ENCODE assay signal across 8 cellular contexts in the genomic region with DNA sequence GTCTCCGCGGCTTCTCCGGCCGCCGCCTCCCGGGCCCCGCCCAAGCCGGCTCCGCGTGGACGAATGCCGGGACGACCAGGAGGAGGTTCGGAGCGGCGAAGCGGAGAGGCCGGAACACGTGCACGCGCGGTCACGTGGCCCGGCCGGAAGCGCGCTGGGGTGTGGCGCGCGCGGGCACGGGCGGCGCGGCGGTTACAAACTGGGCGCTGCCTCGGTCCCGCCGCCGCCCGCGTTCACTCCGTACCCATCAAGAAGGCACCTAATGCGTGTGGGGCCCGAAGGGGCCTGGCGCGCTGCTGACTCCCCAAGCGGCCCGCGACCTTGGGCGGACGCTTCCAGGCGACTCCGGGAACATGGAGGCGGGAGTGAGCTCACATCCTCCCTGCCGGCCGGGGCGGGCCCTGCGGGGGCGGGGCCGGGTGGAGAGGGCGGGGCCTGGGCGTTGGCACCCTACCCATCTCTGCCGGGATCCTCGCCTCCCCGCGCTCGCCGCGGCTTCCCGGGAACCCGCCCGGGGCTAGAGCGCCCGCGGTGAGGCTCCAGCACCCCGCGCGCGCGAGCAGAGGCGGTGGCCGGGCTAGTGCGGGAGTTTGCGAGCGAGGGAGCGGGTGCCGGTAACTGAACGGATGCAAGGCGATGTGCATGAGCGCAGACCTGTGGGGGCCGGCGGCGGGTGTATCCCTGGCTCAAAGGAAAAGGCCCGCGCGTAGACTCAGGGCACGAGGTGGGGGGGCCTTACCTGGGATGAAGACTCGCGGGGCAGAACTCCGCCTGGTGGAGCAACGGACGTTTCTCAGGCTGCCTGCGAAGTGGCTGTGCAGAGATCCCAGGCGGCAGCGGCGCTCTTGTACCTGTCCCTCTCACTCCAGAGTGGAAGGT. TPM values are rescaled to one million over a fixed set of nuclear protein-coding genes. Genes with fewer than 3 reads are reported as not detected.
A peak's percentile ranks its signal among the peaks of the same experiment; 100 is the strongest.
DNase-seq lines count a peak whose midpoint lies in the region; ATAC-seq and TF ChIP-seq lines count a peak whose summit lies in the region.

A gene (minus strand): TSS at position 367 of the 879 bp plus-strand sequence. CDS start 424 bp downstream, outside the sequence.

- H3K27ac Mint-ChIP-seq in CD8-positive, alpha-beta T cell = peak within 1 kb of the TSS; percentile 93
- peak within 1 kb of the TSS; percentile 91 for H3K27ac Mint-ChIP-seq in activated CD8-positive, alpha-beta T cell treated with anti-CD3 and anti-CD28 coated beads, Interleukin-2, amount 10 ng/mL, durations not matched to agents 7 days and 5 days
- H3K27ac Mint-ChIP-seq in memory B cell = peak within 1 kb of the TSS; percentile 92

- H3K9me3 ChIP-seq in CD8-positive, alpha-beta T cell (ENCODE audit: low read length) = no peaks in the 10 kb centered on the region

- H3K27ac ChIP-seq in CD8-positive, alpha-beta T cell (ENCODE audit: low read depth, low read length) = peak within 1 kb of the TSS; percentile 95

- POLR2A ChIA-PET in CD8-positive, alpha-beta T cell (lab: Charles Lee) = interaction anchor here (0.6 to 2.7 kb wide), 5 partner anchors 9 to 57 kb away, joined by 3 to 18 read pairs (median 4); a partner anchor contains a TSS
- POLR2A ChIA-PET in activated CD8-positive, alpha-beta T cell treated with anti-CD3 and anti-CD28 coated beads, Interleukin-2, amount 10 ng/mL, durations not matched to agents 7 days and 5 days (lab: Charles Lee) = interaction anchor here (1.0 to 1.9 kb wide), 6 partner anchors 9 to 47 kb away, joined by 3 to 20 read pairs (median 5); no protein-coding TSS in a partner anchor

- no peaks in the 10 kb centered on the region for H3K27me3 ChIP-seq in CD8-positive, alpha-beta T cell (ENCODE audit: insufficient read depth, low read length)

- H3K9me3 Mint-ChIP-seq in CD8-positive, alpha-beta T cell = peaks cover 9% of the 10 kb centered on the region
- no peaks in the 10 kb centered on the region for H3K9me3 Mint-ChIP-seq in activated CD8-positive, alpha-beta T cell treated with anti-CD3 and anti-CD28 coated beads, Interleukin-2, amount 10 ng/mL, durations not matched to agents 7 days and 5 days (ENCODE audit: insufficient read depth)
- no peaks in the 10 kb centered on the region for H3K9me3 Mint-ChIP-seq in memory B cell

- peak within 1 kb of the TSS; percentile 87 for H3K4me3 Mint-ChIP-seq in CD8-positive, alpha-beta T cell
- peak within 1 kb of the TSS; percentile 83 for H3K4me3 Mint-ChIP-seq in activated CD8-positive, alpha-beta T cell treated with anti-CD3 and anti-CD28 coated beads, Interleukin-2, amount 10 ng/mL, durations not matched to agents 7 days and 5 days
- peak within 1 kb of the TSS; percentile 84 for H3K4me3 Mint-ChIP-seq in memory B cell

- peaks cover 60% of the 10 kb centered on the region for H3K4me1 Mint-ChIP-seq in CD8-positive, alpha-beta T cell (ENCODE audit: low read depth)
- H3K4me1 Mint-ChIP-seq in activated CD8-positive, alpha-beta T cell treated with anti-CD3 and anti-CD28 coated beads, Interleukin-2, amount 10 ng/mL, durations not matched to agents 7 days and 5 days (ENCODE audit: low read depth) = peaks cover 67% of the 10 kb centered on the region
- H3K4me1 Mint-ChIP-seq in memory B cell = peaks cover 39% of the 10 kb centered on the region

- intact Hi-C loops in CD8-positive, alpha-beta T cell (cut with DNase I, micrococcal nuclease) = loop anchor here (1.0 to 10.0 kb wide), 10 partner anchors 9 to 858 kb away; a partner anchor contains a TSS

- TF ChIP-seq CTCF in CD8-positive, alpha-beta T cell (IDR thresholded peaks at IDR 0.05) = no peak

- peak; percentile 95 for ATAC-seq in CD8-positive, alpha-beta T cell
- ATAC-seq in GM19397 (IDR thresholded peaks at IDR 0.05; ENCODE audit: unreplicated experiment) (peak; percentile 87), HG03565 (IDR thresholded peaks at IDR 0.05; ENCODE audit: unreplicated experiment) (peak; percentile 63), memory B cell (ENCODE audit: low read depth) (peak; percentile 91)
- ATAC-seq in activated CD8-positive, alpha-beta T cell treated with anti-CD3 and anti-CD28 coated beads, Interleukin-2, amount 10 ng/mL, durations not matched to agents 7 days and 5 days = peak; percentile 94

- H3K36me3 ChIP-seq in CD8-positive, alpha-beta T cell (ENCODE audit: insufficient read depth, low read length) = no peaks in the 10 kb centered on the region

- peaks cover 36% of the 10 kb centered on the region for H3K4me1 ChIP-seq in CD8-positive, alpha-beta T cell (ENCODE audit: insufficient read depth, low read length)

- peak; percentile 81 to 91 (median 86) for DNase-seq in CD8-positive, alpha-beta T cell
- DNase-seq in NCI-H82 treated with DMSO at 0.1 percent for 48 hours (lab: John Stamatoyannopoulos, UW; ENCODE audit: unreplicated experiment) (peak; percentile 36), memory B cell (ENCODE audit: low spot score in 2 of 2) (peak; percentile 92 to 96)
- DNase-seq in activated CD8-positive, alpha-beta T cell treated with anti-CD3 and anti-CD28 coated beads, Interleukin-2, amount 10 ng/mL, durations not matched to agents 7 days and 5 days = peak; percentile 91
- DNase-seq in effector CD8-positive, alpha-beta T cell (lab: John Stamatoyannopoulos, UW) = peak; percentile 85
- peak; percentile 87 for DNase-seq in stimulated activated CD8-positive, alpha-beta memory T cell treated with anti-CD3 and anti-CD28 coated beads, Interleukin-12 subunit alpha, Interleukin-12 subunit beta, amount 100 ng/mL, for 4 hours (ENCODE audit: low read depth)

- no peaks in the 10 kb centered on the region for H3K27me3 Mint-ChIP-seq in CD8-positive, alpha-beta T cell (ENCODE audit: low read depth)
- no peaks in the 10 kb centered on the region for H3K27me3 Mint-ChIP-seq in activated CD8-positive, alpha-beta T cell treated with anti-CD3 and anti-CD28 coated beads, Interleukin-2, amount 10 ng/mL, durations not matched to agents 7 days and 5 days (ENCODE audit: low read depth)
- H3K27me3 Mint-ChIP-seq in memory B cell = no peaks in the 10 kb centered on the region

- peak within 1 kb of the TSS; percentile 87 for H3K4me3 ChIP-seq in CD8-positive, alpha-beta T cell (ENCODE audit: low read depth, low read length)

- H3K36me3 Mint-ChIP-seq in CD8-positive, alpha-beta T cell = peaks cover 36% of the 10 kb centered on the region
- H3K36me3 Mint-ChIP-seq in activated CD8-positive, alpha-beta T cell treated with anti-CD3 and anti-CD28 coated beads, Interleukin-2, amount 10 ng/mL, durations not matched to agents 7 days and 5 days (ENCODE audit: low read depth) = peaks cover 76% of the 10 kb centered on the region
- peaks cover 8% of the 10 kb centered on the region for H3K36me3 Mint-ChIP-seq in memory B cell

- CTCF ChIA-PET in CD8-positive, alpha-beta T cell (lab: Charles Lee) = interaction anchor here (0.9 to 1.8 kb wide), 4 partner anchors 8 to 113 kb away, joined by 3 to 4 read pairs (median 3); no protein-coding TSS in a partner anchor
- CTCF ChIA-PET in activated CD8-positive, alpha-beta T cell treated with anti-CD3 and anti-CD28 coated beads, Interleukin-2, amount 10 ng/mL, durations not matched to agents 7 days and 5 days (lab: Charles Lee) = interaction anchor here (0.6 to 3.5 kb wide), 5 partner anchors 9 to 90 kb away, joined by 3 to 16 read pairs (median 5); a partner anchor contains a TSS

RNA-seq across cellular contexts. Expression of the gene that starts here (rescaled TPM):
- total RNA-seq in CD8-positive, alpha-beta T cell = 10 to 100 TPM; 21.3 to 23.5 TPM
- 10 to 100 TPM; 25.6 to 25.8 TPM for total RNA-seq in activated CD8-positive, alpha-beta T cell treated with anti-CD3 and anti-CD28 coated beads, Interleukin-2, amount 10 ng/mL, durations not matched to agents 7 days and 5 days

Comparison
In these comparisons a context has a peak if more than half of its experiments do, and no peak if none do; other contexts are left out.
1. Peak in every context shown above with its lines: DNase-seq, ATAC-seq, H3K4me3 ChIP-seq and H3K27ac ChIP-seq.
2. DNase-seq: peak in every context shown above with its lines; median percentile 94 in memory B cell; 91 in activated CD8-positive, alpha-beta T cell treated with anti-CD3 and anti-CD28 coated beads, Interleukin-2, amount 10 ng/mL, durations not matched to agents 7 days and 5 days; 87 in stimulated activated CD8-positive, alpha-beta memory T cell treated with anti-CD3 and anti-CD28 coated beads, Interleukin-12 subunit alpha, Interleukin-12 subunit beta, amount 100 ng/mL, for 4 hours; 86 in CD8-positive, alpha-beta T cell; 85 in effector CD8-positive, alpha-beta T cell; 36 in NCI-H82 treated with DMSO at 0.1 percent for 48 hours.